Comparison of ENCODE assay signal across 27 cellular contexts in genomic region chr16:17657037-17657436, GRCh38.
"Had no signal": no experiment of that assay in that cellular context is flagged by ENCODE, and none has a peak within 500 bp of the region (broad histone marks: within the 10 kb centered on the region; RNA-seq: fewer than 3 reads in every experiment).

No MANE protein-coding gene starts in this region.

- ATAC-seq: gastroesophageal sphincter, heart left ventricle, natural killer cell had no signal

- H3K4me1 Mint-ChIP-seq: immature natural killer cell, natural killer cell had no signal

- H3K9me3 Mint-ChIP-seq: activated naive CD4-positive, alpha-beta T cell treated with anti-CD3 and anti-CD28 coated beads for 36 hours; immature natural killer cell; natural killer cell; type B pancreatic cell had no signal

- H3K27ac ChIP-seq: epithelial cell of prostate, gastroesophageal sphincter, heart left ventricle, left ventricle myocardium inferior, neutrophil, ovary, prostate gland, right atrium auricular region, spleen, thoracic aorta had no signal

- H3K36me3 ChIP-seq: gastroesophageal sphincter, heart left ventricle, left ventricle myocardium inferior, neutrophil, ovary, prostate gland, right atrium auricular region, spleen, thoracic aorta had no signal

- FAIRE-seq: bronchial epithelial cell had no signal

- DNase-seq: activated CD4-positive, alpha-beta T cell treated with anti-CD3 and anti-CD28 coated beads for 4 hours; activated CD4-positive, alpha-beta T cell treated with anti-CD3 and anti-CD28 coated beads, Interleukin-2, amount 50 U/mL, for 48 hours; activated CD4-positive, CD25-positive, alpha-beta regulatory T cell; activated effector memory CD4-positive, alpha-beta T cell treated with Interleukin-2 at 50 U/mL for 16 hours; activated naive CD4-positive, alpha-beta T cell treated with anti-CD3 and anti-CD28 coated beads for 36 hours; activated T-cell treated with anti-CD3 and anti-CD28 coated beads, Interleukin-2, amount 50 U/mL, for 48 hours; amygdala; cortex of kidney; heart left ventricle; immature natural killer cell; kidney glomerular epithelial cell; left ventricle myocardium inferior; midbrain; natural killer cell; ovary; spleen; stimulated activated CD4-positive, alpha-beta T cell treated with anti-CD3 and anti-CD28 coated beads, Interleukin-4, amount 100 ng/mL, for 1 hour; stimulated activated naive CD4-positive, alpha-beta T cell treated with Interleukin-2 at 50 U/mL for 16 hours; T1000 had no signal

- H3K4me1 ChIP-seq: gastroesophageal sphincter, heart left ventricle, left ventricle myocardium inferior, prostate gland, right atrium auricular region, spleen had no signal

- H3K9me3 ChIP-seq: gastroesophageal sphincter, heart left ventricle, left ventricle myocardium inferior, neutrophil, ovary, prostate gland, right atrium auricular region, spleen, thoracic aorta had no signal

- H3K27me3 ChIP-seq: ovary, right atrium auricular region had no signal

- H3K4me3 ChIP-seq: gastroesophageal sphincter, heart left ventricle, left ventricle myocardium inferior, ovary, prostate gland, right atrium auricular region, spleen, thoracic aorta had no signal

- H3K36me3 Mint-ChIP-seq: immature natural killer cell, natural killer cell, type B pancreatic cell had no signal

- H3K27ac Mint-ChIP-seq: activated naive CD4-positive, alpha-beta T cell treated with anti-CD3 and anti-CD28 coated beads for 36 hours; immature natural killer cell; natural killer cell; type B pancreatic cell had no signal

- H3K4me3 Mint-ChIP-seq: activated naive CD4-positive, alpha-beta T cell treated with anti-CD3 and anti-CD28 coated beads for 36 hours; immature natural killer cell; natural killer cell; type B pancreatic cell had no signal
